1 cellular context compared by ENCODE assay signal in the genomic region with DNA sequence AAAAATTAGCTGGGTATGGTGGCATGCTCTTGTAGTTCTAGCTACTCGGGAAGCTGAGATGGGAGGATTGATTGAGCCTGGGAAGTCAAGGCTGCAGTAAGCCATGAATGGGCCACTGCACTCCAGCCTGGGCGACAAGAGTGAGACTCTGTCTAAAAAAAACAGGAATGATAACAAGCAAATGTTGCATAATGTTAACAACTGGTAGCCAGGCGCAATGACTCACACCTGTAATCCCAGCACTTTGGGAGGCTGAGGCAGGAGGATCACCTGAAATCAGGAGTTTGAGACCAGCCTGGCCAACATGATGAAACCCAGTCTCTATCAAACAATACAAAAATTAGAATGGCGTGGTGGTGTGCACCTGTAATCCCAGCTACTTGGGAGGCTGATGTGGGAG. TPM values are rescaled to one million over a fixed set of nuclear protein-coding genes. Genes with fewer than 3 reads are reported as not detected.
"Had no signal": no experiment of that assay in that cellular context is flagged by ENCODE, and none has a peak within 500 bp of the region (broad histone marks: within the 10 kb centered on the region; RNA-seq: fewer than 3 reads in every experiment).

No MANE protein-coding gene starts in this region.

RNA-seq across cellular contexts. Expression of a gene that starts 51.0 kb away (rescaled TPM):
- total RNA-seq: ascending aorta had no signal
